ENCODE assay signal across 23 cellular contexts in the genomic region with DNA sequence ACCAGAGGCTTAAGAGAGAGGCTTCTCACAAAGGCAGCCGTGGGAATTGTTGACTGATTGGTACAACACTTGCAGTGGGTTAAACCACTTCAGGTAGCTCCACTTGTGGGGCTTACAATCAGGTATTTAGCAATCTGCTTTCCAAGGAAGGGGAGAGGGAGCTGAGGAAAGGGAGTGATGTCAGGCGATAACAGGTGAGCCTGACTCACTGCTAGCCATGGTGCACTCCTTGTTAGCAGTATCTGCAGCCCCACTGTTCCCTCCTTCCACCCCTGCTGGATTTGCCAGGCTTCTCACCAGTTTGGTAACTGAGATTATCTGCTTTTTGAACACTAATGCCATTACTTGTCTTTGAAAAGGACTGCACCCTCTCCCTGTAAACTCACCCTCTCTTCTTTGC.
DNase-seq lines count a peak whose midpoint lies in the region; ATAC-seq, FAIRE-seq and TF ChIP-seq lines count a peak whose summit lies in the region.
"Had no signal": no experiment of that assay in that cellular context is flagged by ENCODE, and none has a peak within 500 bp of the region (broad histone marks: within the 10 kb centered on the region; RNA-seq: fewer than 3 reads in every experiment).

No MANE protein-coding gene starts in this region.

- no peak overlapping the region for H3K4me3 ChIP-seq in bronchial epithelial cell (ENCODE audit: low read depth, low read length)
- H3K4me3 ChIP-seq: A549 had no signal

- no peak overlapping the region for H3K4me3 Mint-ChIP-seq in stimulated activated naive CD8-positive, alpha-beta T cell treated with anti-CD3 and anti-CD28 coated beads, Interleukin-15, amount 100 ng/mL, for 72 hours
- H3K4me3 Mint-ChIP-seq: B cell, CD14-positive monocyte had no signal

- no peaks in the 10 kb centered on the region for H3K27me3 ChIP-seq in bronchial epithelial cell (ENCODE audit: control insufficient read depth, insufficient read depth, low read length)

- H3K27ac Mint-ChIP-seq in stimulated activated naive CD8-positive, alpha-beta T cell treated with anti-CD3 and anti-CD28 coated beads, Interleukin-15, amount 100 ng/mL, for 72 hours: no peak overlapping the region
- H3K27ac Mint-ChIP-seq: B cell had no signal

- DNase-seq in NCI-H82 (lab: John Stamatoyannopoulos, UW) (peak; percentile 38), NCI-H82 treated with DMSO at 0.1 percent for 48 hours (lab: John Stamatoyannopoulos, UW; ENCODE audit: unreplicated experiment) (no peak), bronchial epithelial cell (ENCODE audit: low read depth) (peak; percentile 35), kidney tubule cell (ENCODE audit: low spot score) (peak; percentile 11), dermis blood vessel endothelial cell (no peak), RPMI8226 (no peak)
- no peak for DNase-seq in stimulated activated naive CD8-positive, alpha-beta T cell treated with anti-CD3 and anti-CD28 coated beads, Interleukin-15, amount 100 ng/mL, for 72 hours
- DNase-seq: GF-D8; KG1; NCI-H1092; NCI-H146; NCI-H2081; NCI-H226; NK-92 treated with Interleukin-12 subunit alpha and Interleukin-12 subunit beta, amount 100 ng/mL, for 24 hours had no signal

- H3K36me3 ChIP-seq in bronchial epithelial cell (ENCODE audit: control insufficient read depth, insufficient read depth, low read length): no peaks in the 10 kb centered on the region

- no peak for ATAC-seq in stimulated activated naive CD8-positive, alpha-beta T cell treated with anti-CD3 and anti-CD28 coated beads, Interleukin-15, amount 100 ng/mL, for 72 hours
- no peak for ATAC-seq in GM21515 (IDR thresholded peaks at IDR 0.05; ENCODE audit: unreplicated experiment)
- ATAC-seq: A549, HCT116, Panc1, SK-N-SH treated with all-trans-retinoic acid at 6 μM for 48 hours had no signal

- no peaks in the 10 kb centered on the region for H3K27me3 Mint-ChIP-seq in stimulated activated naive CD8-positive, alpha-beta T cell treated with anti-CD3 and anti-CD28 coated beads, Interleukin-15, amount 100 ng/mL, for 72 hours

- H3K4me1 Mint-ChIP-seq in stimulated activated naive CD8-positive, alpha-beta T cell treated with anti-CD3 and anti-CD28 coated beads, Interleukin-15, amount 100 ng/mL, for 72 hours: no peaks in the 10 kb centered on the region
- H3K4me1 Mint-ChIP-seq: B cell, CD14-positive monocyte had no signal

- no peak for TF ChIP-seq CTCF in bronchial epithelial cell (IDR thresholded peaks at IDR 0.05; ENCODE audit: insufficient read depth, low read length, severe bottlenecking)

- FAIRE-seq in bronchial epithelial cell (lab: Jason Lieb, UNC): peak; percentile 73
- FAIRE-seq: A549, H1, HTR-8/SVneo had no signal

- no peaks in the 10 kb centered on the region for H3K9me3 Mint-ChIP-seq in stimulated activated naive CD8-positive, alpha-beta T cell treated with anti-CD3 and anti-CD28 coated beads, Interleukin-15, amount 100 ng/mL, for 72 hours
- H3K9me3 Mint-ChIP-seq: CD14-positive monocyte had no signal

Comparison
In these comparisons a context has a peak if more than half of its experiments do, and no peak if none do; other contexts are left out.
1. DNase-seq: peak in NCI-H82 (single experiment), bronchial epithelial cell (single experiment) and kidney tubule cell (single experiment); none in NCI-H82 treated with DMSO at 0.1 percent for 48 hours (single experiment), dermis blood vessel endothelial cell (single experiment), RPMI8226 (single experiment) and stimulated activated naive CD8-positive, alpha-beta T cell treated with anti-CD3 and anti-CD28 coated beads, Interleukin-15, amount 100 ng/mL, for 72 hours (0 of 2).